In the genomic region with DNA sequence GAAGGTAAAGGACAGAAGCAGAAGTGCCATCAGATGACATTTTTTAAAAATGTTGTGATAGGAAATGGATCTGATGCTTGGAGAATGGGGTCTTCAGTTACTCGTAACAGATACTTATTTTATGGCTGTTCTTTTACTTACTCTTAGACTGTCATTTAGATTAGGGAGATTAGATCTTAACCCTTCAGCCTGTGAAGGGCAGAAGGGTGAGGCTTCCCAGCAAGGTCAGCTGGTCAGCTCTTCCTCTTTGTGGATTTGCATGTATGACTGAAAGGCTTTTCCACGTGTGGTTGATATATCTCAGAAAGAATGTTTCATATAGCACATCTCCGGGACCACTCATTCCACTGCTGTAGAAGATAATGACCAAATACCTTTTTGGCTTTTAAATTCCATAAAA, we compare ENCODE assay signal across 1 cellular context.
A peak's percentile ranks its signal among the peaks of the same experiment; 100 is the strongest.
TF ChIP-seq lines count a peak whose summit lies in the region.

No MANE protein-coding gene starts in this region.

TF ChIP-seq in GM12891, 5 proteins besides CTCF, POLR2A, EP300 and RAD21:
- no peak for TF ChIP-seq TAF1 (IDR thresholded peaks at IDR 0.05; ENCODE audit: low read depth, low read length)
- peak; percentile 28; the same call in 1 of the 2 replicates for TF ChIP-seq SPI1 (IDR thresholded peaks at IDR 0.05; ENCODE audit: low read depth, low read length)
